8 cellular contexts compared by ENCODE assay signal in the genomic region with DNA sequence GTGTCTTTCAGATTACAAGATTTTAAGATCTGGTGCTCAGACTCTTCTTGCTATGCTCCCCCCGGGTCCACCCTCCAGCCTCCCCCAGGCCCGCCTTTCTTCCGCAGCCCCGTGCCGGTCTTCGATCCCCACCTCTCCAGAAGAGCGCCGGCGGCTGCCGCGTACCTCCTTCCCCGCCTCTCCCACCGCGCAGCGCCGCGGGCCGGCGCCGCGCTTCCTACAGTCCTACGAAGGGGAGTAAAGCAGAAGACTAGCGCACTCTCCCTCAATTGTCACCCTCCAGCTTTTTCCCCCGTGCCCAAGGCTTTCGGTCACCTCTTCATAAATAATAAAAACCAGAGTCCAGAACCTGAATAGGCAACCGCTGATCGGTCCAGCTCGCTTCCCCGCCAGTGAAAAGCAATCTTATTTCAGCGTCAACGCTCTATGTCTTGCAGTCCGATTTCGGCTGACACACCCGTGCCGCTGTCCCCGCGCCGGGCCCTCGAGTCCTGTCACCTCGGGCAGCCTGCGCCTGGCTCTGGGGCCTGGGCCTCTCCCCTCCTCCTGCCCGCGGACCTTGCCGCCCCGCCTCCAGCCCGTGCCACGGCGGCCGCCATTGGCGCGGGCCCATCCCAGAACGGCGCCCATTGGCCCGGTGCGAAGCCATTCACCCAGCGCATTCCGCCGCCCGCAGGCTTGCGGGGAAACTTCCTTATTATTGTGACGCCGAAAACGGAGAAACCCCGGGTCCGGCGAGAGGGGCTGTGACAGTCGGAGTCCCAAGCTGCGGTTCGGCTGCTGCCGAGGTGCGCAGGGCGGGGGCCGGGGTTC. TPM values are rescaled to one million over a fixed set of nuclear protein-coding genes. Genes with fewer than 3 reads are reported as not detected.
DNase-seq lines count a peak whose midpoint lies in the region; ATAC-seq, FAIRE-seq and TF ChIP-seq lines count a peak whose summit lies in the region.

HERC3 (plus strand) TSS at position 694 of the 813 bp plus-strand sequence. CDS start 13,344 bp downstream, outside the sequence.

- peak within 1 kb of the TSS; percentile 90 for H3K4me3 Mint-ChIP-seq in T-helper 1 cell treated with Interleukin-12 subunit alpha and Interleukin-12 subunit beta and Interleukin-4 antibody, amounts not matched to agents 30 μg/mL and 1 μg/mL, for 36 hours
- H3K4me3 Mint-ChIP-seq in type B pancreatic cell = peak within 1 kb of the TSS; percentile 98

- peak within 1 kb of the TSS; percentile 82 to 99 (median 96) for H3K27ac ChIP-seq in heart right ventricle

- peaks cover 14% of the 10 kb centered on the region for H3K36me3 Mint-ChIP-seq in T-helper 1 cell treated with Interleukin-12 subunit alpha and Interleukin-12 subunit beta and Interleukin-4 antibody, amounts not matched to agents 30 μg/mL and 1 μg/mL, for 36 hours (ENCODE audit: low read depth)
- H3K36me3 Mint-ChIP-seq in type B pancreatic cell = peaks cover 9% of the 10 kb centered on the region

- WGBS in heart right ventricle, 2 donors = 0% methylated on average over 73 of the region's 73 CpGs

- H3K4me3 ChIP-seq in heart right ventricle = peak within 1 kb of the TSS; percentile 77 to 98 (median 92)

- H3K9me3 ChIP-seq in heart right ventricle = no peaks in the 10 kb centered on the region

- no peaks in the 10 kb centered on the region for H3K9me3 Mint-ChIP-seq in T-helper 1 cell treated with Interleukin-12 subunit alpha and Interleukin-12 subunit beta and Interleukin-4 antibody, amounts not matched to agents 30 μg/mL and 1 μg/mL, for 36 hours
- no peaks in the 10 kb centered on the region for H3K9me3 Mint-ChIP-seq in type B pancreatic cell

- no peak for TF ChIP-seq POLR2A in GM12891 (IDR thresholded peaks at IDR 0.05; ENCODE audit: low read depth, low read length)

- peaks cover 0 to 17% (median 0%) of the 10 kb centered on the region in 9 donors for H3K36me3 ChIP-seq in heart right ventricle

- DNase-seq in GM12891 (ENCODE audit: insufficient read length, low spot score) (peak; percentile 85), NCI-H1417 treated with DMSO at 0.1 percent for 48 hours (lab: John Stamatoyannopoulos, UW) (peak; percentile 43), amniotic epithelial cell (ENCODE audit: low read depth) (peak; percentile 75), heart right ventricle (peak; percentile 93 to 94), posterior vena cava (ENCODE audit: low spot score) (peak; percentile 97), type B pancreatic cell (ENCODE audit: extremely low spot score, unreplicated experiment) (peak; percentile 94)

- H3K27ac Mint-ChIP-seq in T-helper 1 cell treated with Interleukin-12 subunit alpha and Interleukin-12 subunit beta and Interleukin-4 antibody, amounts not matched to agents 30 μg/mL and 1 μg/mL, for 36 hours = peak within 1 kb of the TSS; percentile 90
- peak within 1 kb of the TSS; percentile 90 for H3K27ac Mint-ChIP-seq in type B pancreatic cell

- H3K4me1 Mint-ChIP-seq in T-helper 1 cell treated with Interleukin-12 subunit alpha and Interleukin-12 subunit beta and Interleukin-4 antibody, amounts not matched to agents 30 μg/mL and 1 μg/mL, for 36 hours (ENCODE audit: low read depth) = peaks cover 26% of the 10 kb centered on the region
- H3K4me1 Mint-ChIP-seq in type B pancreatic cell (ENCODE audit: unreplicated experiment) = peaks cover 5% of the 10 kb centered on the region

- peak; percentile 90 for FAIRE-seq in GM12891 (lab: Jason Lieb, UNC)

- peaks cover 26% of the 10 kb centered on the region for H3K27me3 Mint-ChIP-seq in T-helper 1 cell treated with Interleukin-12 subunit alpha and Interleukin-12 subunit beta and Interleukin-4 antibody, amounts not matched to agents 30 μg/mL and 1 μg/mL, for 36 hours (ENCODE audit: low read depth)
- H3K27me3 Mint-ChIP-seq in type B pancreatic cell = peaks cover 36% of the 10 kb centered on the region

- ATAC-seq in HG02798 (IDR thresholded peaks at IDR 0.05; ENCODE audit: poor library complexity, unreplicated experiment) = peak; percentile 98
- ATAC-seq in heart right ventricle = peak; percentile 97 to 99 (median 98)

- TF ChIP-seq CTCF in heart right ventricle (IDR thresholded peaks at IDR 0.05) (peak in 5 of 9 donors; percentile 11 to 38 (median 25)), type B pancreatic cell (conservative IDR thresholded peaks at IDR 0.05) (peak; percentile 39)

- H3K4me1 ChIP-seq in heart right ventricle = peaks cover 0 to 40% (median 29%) of the 10 kb centered on the region in 9 donors

- no peaks in the 10 kb centered on the region for H3K27me3 ChIP-seq in heart right ventricle

- intact Hi-C loops in heart right ventricle (cut with DNase I) = loop anchor here in 6 of 10 donors (5.0 to 10.0 kb wide), 4 partner anchors 63 to 307 kb away; partner anchors contain the start of gene PPM1K (in 1 of the 6)
- intact Hi-C loops in posterior vena cava (cut with DNase I) = loop anchor here in 1 of 2 donors (10.0 kb wide), 1 partner anchor 63 kb away; no protein-coding TSS in a partner anchor

TF ChIP-seq in GM12891, 5 proteins besides CTCF, POLR2A, EP300 and RAD21:
- TF ChIP-seq POU2F2 (IDR thresholded peaks at IDR 0.05; ENCODE audit: low read depth, low read length) (no peak), TAF1 (IDR thresholded peaks at IDR 0.05; ENCODE audit: low read depth, low read length) (no peak), PAX5 (IDR thresholded peaks at IDR 0.05; ENCODE audit: insufficient read depth, low read length, severe bottlenecking) (no peak), SPI1 (IDR thresholded peaks at IDR 0.05; ENCODE audit: low read depth, low read length) (no peak), POLR2AphosphoS5 (IDR thresholded peaks at IDR 0.05; ENCODE audit: low read depth, low read length) (no peak)

RNA-seq across cellular contexts. Expression of gene HERC3, which starts in this region (rescaled TPM):
- polyA plus RNA-seq in GM12891 (2012; ENCODE audit: low read depth, missing spikeins) = 2.1 TPM
- total RNA-seq in heart right ventricle (10 to 100 TPM; 40.6 to 62.6 (median 47.2) TPM), posterior vena cava (10 to 100 TPM; 27.1 to 53.6 TPM), type B pancreatic cell (ENCODE audit: low replicate concordance) (13.3 and 14.1 TPM in 2 replicates)
- 10 to 100 TPM in 1 of 2 donors, 1 to 10 TPM in 1; 8.5 to 13.2 TPM for polyA plus RNA-seq in heart right ventricle

Comparison
In these comparisons a context has a peak if more than half of its experiments do, and no peak if none do; other contexts are left out.
1. Peak in every context shown above with its lines: DNase-seq, ATAC-seq, H3K4me3 ChIP-seq and H3K27ac ChIP-seq.
2. DNase-seq: peak in every context shown above with its lines; median percentile 97 in posterior vena cava; 94 in type B pancreatic cell; 94 in heart right ventricle; 85 in GM12891; 75 in amniotic epithelial cell; 43 in NCI-H1417 treated with DMSO at 0.1 percent for 48 hours.